In genomic region chr3:117226932-117227331, GRCh38 we compare ENCODE assay signal across 33 cellular contexts.
"Had no signal": no experiment of that assay in that cellular context is flagged by ENCODE, and none has a peak within 500 bp of the region (broad histone marks: within the 10 kb centered on the region; RNA-seq: fewer than 3 reads in every experiment).

No MANE protein-coding gene starts in this region.

- H3K4me1 ChIP-seq: body of pancreas, heart left ventricle, thyroid gland, upper lobe of left lung, vagina had no signal

- H3K36me3 ChIP-seq: adrenal gland, cardiac muscle cell, heart left ventricle, neutrophil, ovary, thyroid gland, upper lobe of left lung, vagina had no signal

- H3K27me3 ChIP-seq: adrenal gland, body of pancreas, cardiac muscle cell, dorsolateral prefrontal cortex, neutrophil, ovary, thyroid gland, upper lobe of left lung, vagina had no signal

- H3K9me3 ChIP-seq: adrenal gland, body of pancreas, heart left ventricle, neutrophil, ovary, thyroid gland, upper lobe of left lung, vagina had no signal

- H3K4me3 ChIP-seq: adrenal gland, body of pancreas, cardiac muscle cell, coronary artery, dorsolateral prefrontal cortex, heart left ventricle, ovary, smooth muscle cell, thyroid gland, upper lobe of left lung, vagina had no signal

- DNase-seq: activated CD4-positive, alpha-beta memory T cell treated with anti-CD3 and anti-CD28 coated beads for 36 hours; activated CD4-positive, alpha-beta T cell treated with anti-CD3 and anti-CD28 coated beads, Interleukin-2, amount 10 ng/mL, durations not matched to agents 24 days and 14 days; activated CD4-positive, CD25-positive, alpha-beta regulatory T cell treated with anti-CD3 and anti-CD28 coated beads, Interleukin-2, amount 50 U/mL, for 72 hours; activated CD8-positive, alpha-beta memory T cell treated with anti-CD3 and anti-CD28 coated beads, Interleukin-2, amount 50 U/mL, for 4 hours; activated effector memory CD4-positive, alpha-beta T cell treated with anti-CD3 and anti-CD28 coated beads, Interleukin-2, amount 50 U/mL, for 16 hours; activated naive CD4-positive, alpha-beta T cell treated with anti-CD3 and anti-CD28 coated beads for 36 hours; activated naive CD8-positive, alpha-beta T cell treated with anti-CD3 and anti-CD28 coated beads for 36 hours; activated T-cell treated with anti-CD3 and anti-CD28 coated beads, Interleukin-2, amount 50 U/mL, for 1 hour; adrenal gland; aorta; body of pancreas; dorsolateral prefrontal cortex; effector memory CD8-positive, alpha-beta T cell; heart left ventricle; hypothalamus; naive B cell; nephron progenitor cell; ovary; retina; stimulated activated CD4-positive, alpha-beta T cell treated with anti-CD3 and anti-CD28 coated beads, Interleukin-1b, Interleukin-23, amount 100 ng/mL, for 48 hours; stimulated activated CD4-positive, alpha-beta T cell treated with anti-CD3 and anti-CD28 coated beads, Interleukin-4, amount 100 ng/mL, for 4 hours; stimulated activated CD8-positive, alpha-beta memory T cell treated with anti-CD3 and anti-CD28 coated beads, Interleukin-4, amount 100 ng/mL, for 48 hours; stimulated activated naive CD8-positive, alpha-beta T cell treated with anti-CD3 and anti-CD28 coated beads, Interleukin-15, amount 100 ng/mL, for 72 hours; substantia nigra; thyroid gland; upper lobe of left lung had no signal

- ATAC-seq: body of pancreas; effector memory CD8-positive, alpha-beta T cell; heart left ventricle; sciatic nerve; stimulated activated memory B cell treated with anti-CD40 and anti-IgM and Interleukin-4, amounts not matched to agents 10 μg/mL and 1 μg/mL and 100 μg/mL, for 72 hours; stimulated activated naive CD8-positive, alpha-beta T cell treated with anti-CD3 and anti-CD28 coated beads, Interleukin-15, amount 100 ng/mL, for 72 hours had no signal

- H3K27ac ChIP-seq: adrenal gland, body of pancreas, cardiac muscle cell, coronary artery, heart left ventricle, neutrophil, ovary, thyroid gland, upper lobe of left lung, vagina had no signal

- H3K4me2 ChIP-seq: smooth muscle cell had no signal
